ENCODE assay signal across 1 cellular context in genomic region chrX:155662297-155662696, GRCh38.
TF ChIP-seq lines count a peak whose summit lies in the region.

No MANE protein-coding gene starts in this region.

TF ChIP-seq in K562, 482 proteins besides CTCF, POLR2A, EP300 and RAD21 (continued from another document):
- TF ChIP-seq, protein P1, sequence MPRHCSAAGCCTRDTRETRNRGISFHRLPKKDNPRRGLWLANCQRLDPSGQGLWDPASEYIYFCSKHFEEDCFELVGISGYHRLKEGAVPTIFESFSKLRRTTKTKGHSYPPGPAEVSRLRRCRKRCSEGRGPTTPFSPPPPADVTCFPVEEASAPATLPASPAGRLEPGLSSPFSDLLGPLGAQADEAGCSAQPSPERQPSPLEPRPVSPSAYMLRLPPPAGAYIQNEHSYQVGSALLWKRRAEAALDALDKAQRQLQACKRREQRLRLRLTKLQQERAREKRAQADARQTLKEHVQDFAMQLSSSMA (CRISPR knock-in tag; IDR thresholded peaks at IDR 0.05): no peak
- TF ChIP-seq GTF2E2 (tag; IDR thresholded peaks at IDR 0.05) (no peak), ZNF354B (CRISPR knock-in tag; IDR thresholded peaks at IDR 0.05) (no peak)
- TF ChIP-seq, protein P2, sequence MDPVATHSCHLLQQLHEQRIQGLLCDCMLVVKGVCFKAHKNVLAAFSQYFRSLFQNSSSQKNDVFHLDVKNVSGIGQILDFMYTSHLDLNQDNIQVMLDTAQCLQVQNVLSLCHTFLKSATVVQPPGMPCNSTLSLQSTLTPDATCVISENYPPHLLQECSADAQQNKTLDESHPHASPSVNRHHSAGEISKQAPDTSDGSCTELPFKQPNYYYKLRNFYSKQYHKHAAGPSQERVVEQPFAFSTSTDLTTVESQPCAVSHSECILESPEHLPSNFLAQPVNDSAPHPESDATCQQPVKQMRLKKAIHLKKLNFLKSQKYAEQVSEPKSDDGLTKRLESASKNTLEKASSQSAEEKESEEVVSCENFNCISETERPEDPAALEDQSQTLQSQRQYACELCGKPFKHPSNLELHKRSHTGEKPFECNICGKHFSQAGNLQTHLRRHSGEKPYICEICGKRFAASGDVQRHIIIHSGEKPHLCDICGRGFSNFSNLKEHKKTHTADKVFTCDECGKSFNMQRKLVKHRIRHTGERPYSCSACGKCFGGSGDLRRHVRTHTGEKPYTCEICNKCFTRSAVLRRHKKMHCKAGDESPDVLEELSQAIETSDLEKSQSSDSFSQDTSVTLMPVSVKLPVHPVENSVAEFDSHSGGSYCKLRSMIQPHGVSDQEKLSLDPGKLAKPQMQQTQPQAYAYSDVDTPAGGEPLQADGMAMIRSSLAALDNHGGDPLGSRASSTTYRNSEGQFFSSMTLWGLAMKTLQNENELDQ (CRISPR knock-in tag; IDR thresholded peaks at IDR 0.05; ENCODE audit: borderline replicate concordance): no peak
